13 cellular contexts compared by ENCODE assay signal in the genomic region with DNA sequence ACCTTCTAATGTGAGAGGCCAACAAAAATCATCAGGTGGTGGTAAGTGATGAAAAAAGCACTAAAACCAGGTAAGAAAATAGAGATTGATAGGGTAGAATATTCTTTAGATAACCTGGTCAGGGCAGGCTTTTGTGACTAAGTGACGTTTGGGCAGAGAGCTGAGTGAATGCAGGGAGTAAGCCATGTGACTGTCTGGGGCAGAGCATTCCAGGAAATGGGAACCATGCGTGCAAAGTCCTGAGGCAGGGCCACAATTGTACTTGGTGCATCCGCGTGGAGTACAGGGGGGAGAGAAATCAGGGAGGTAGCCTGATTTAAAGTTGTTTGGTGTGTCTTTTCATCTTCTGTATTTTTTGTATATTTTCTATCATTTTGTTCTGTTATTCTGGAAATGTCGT.
"Had no signal": no experiment of that assay in that cellular context is flagged by ENCODE, and none has a peak within 500 bp of the region (broad histone marks: within the 10 kb centered on the region; RNA-seq: fewer than 3 reads in every experiment).

No MANE protein-coding gene starts in this region.

- H3K4me3 ChIP-seq: ascending aorta, lung, psoas muscle, smooth muscle cell had no signal

- DNase-seq: activated CD4-positive, alpha-beta T cell treated with anti-CD3 and anti-CD28 coated beads, Interleukin-2, amount 50 U/mL, for 4 hours; activated effector memory CD4-positive, alpha-beta T cell treated with anti-CD3 and anti-CD28 coated beads, Interleukin-2, amount 50 U/mL, for 16 hours; activated T-cell treated with anti-CD3 and anti-CD28 coated beads, Interleukin-2, amount 50 U/mL, for 72 hours; effector memory CD8-positive, alpha-beta T cell; foreskin fibroblast; psoas muscle; right cardiac atrium; stimulated activated CD4-positive, alpha-beta T cell treated with anti-CD3 and anti-CD28 coated beads, Interleukin-4, amount 100 ng/mL, for 1 hour; stimulated activated naive CD8-positive, alpha-beta T cell treated with anti-CD3 and anti-CD28 coated beads, Interleukin-15, amount 100 ng/mL, for 72 hours had no signal

- H3K36me3 ChIP-seq: ascending aorta had no signal

- H3K4me1 ChIP-seq: ascending aorta, psoas muscle had no signal

- ATAC-seq: activated T-cell treated with anti-CD3 and anti-CD28 coated beads, Interleukin-2, amount 50 U/mL, for 72 hours; effector memory CD8-positive, alpha-beta T cell; left lobe of liver; psoas muscle; right cardiac atrium; stimulated activated naive CD8-positive, alpha-beta T cell treated with anti-CD3 and anti-CD28 coated beads, Interleukin-15, amount 100 ng/mL, for 72 hours had no signal

- H3K27me3 ChIP-seq: ascending aorta had no signal

- H3K27ac ChIP-seq: ascending aorta, psoas muscle had no signal

- H3K9me3 ChIP-seq: ascending aorta, psoas muscle had no signal
